ENCODE assay signal across 32 cellular contexts in genomic region chr19:3207466-3208242, GRCh38. TPM values are rescaled to one million over a fixed set of nuclear protein-coding genes. Genes with fewer than 3 reads are reported as not detected.
DNase-seq lines count a peak whose midpoint lies in the region; ATAC-seq, FAIRE-seq and TF ChIP-seq lines count a peak whose summit lies in the region.
"Had no signal": no experiment of that assay in that cellular context is flagged by ENCODE, and none has a peak within 500 bp of the region (broad histone marks: within the 10 kb centered on the region; RNA-seq: fewer than 3 reads in every experiment).

No MANE protein-coding gene starts in this region.

- WGBS in SK-N-SH (ENCODE audit: low lambda C conversion rate) = 90% methylated on average over 24 of the region's 43 CpGs
- 84% methylated on average over 32 of the region's 43 CpGs for WGBS in K562 (ENCODE audit: insufficient coverage, low coverage, missing lambda C conversion rate)
- 90% methylated on average over 39 of the region's 43 CpGs for WGBS in prostate gland

- H3K79me2 ChIP-seq in SK-N-SH (ENCODE audit: insufficient read depth) (no peaks in the 10 kb centered on the region), K562 (ENCODE audit: control insufficient read depth, insufficient read depth, low read length) (no peaks in the 10 kb centered on the region)

- TF ChIP-seq RAD21 in SK-N-SH (IDR thresholded peaks at IDR 0.05; ENCODE audit: low read length) (no peak), K562 (CRISPR knock-in tag; conservative IDR thresholded peaks at IDR 0.05 in 1 of 2, IDR thresholded peaks at IDR 0.05 in 1 of 2) (no peak)

- H3K9me2 ChIP-seq in SK-N-SH = no peaks in the 10 kb centered on the region

- intact Hi-C loops in K562 (cut with micrococcal nuclease) = no loop called here
- intact Hi-C loops in prostate gland (cut with DNase I) = no loop called here

- no peak overlapping the region for H3K4me2 ChIP-seq in SK-N-SH
- no peak overlapping the region for H3K4me2 ChIP-seq in K562 (ENCODE audit: insufficient read depth, low read length)

- TF ChIP-seq CTCF in SK-N-SH (IDR thresholded peaks at IDR 0.05) (no peak), K562 (IDR thresholded peaks at IDR 0.05 in 2 of 3, conservative IDR thresholded peaks at IDR 0.05 in 1 of 3; ENCODE audit: insufficient read depth in 2 of 3, low read depth in 1 of 3, low read length in 3 of 3) (no peak), prostate gland (IDR thresholded peaks at IDR 0.05) (no peak)

- H3K4me1 ChIP-seq in SK-N-SH (ENCODE audit: control insufficient read depth in 1 of 2, insufficient read depth in 2 of 2, low read depth in 1 of 2, low read length in 1 of 2) (no peaks in the 10 kb centered on the region), K562 (replicated peaks in 1 of 2; ENCODE audit: control insufficient read depth in 2 of 2, insufficient read depth in 2 of 2, low read length in 2 of 2) (peaks cover 0 to 56% of the 10 kb centered on the region in 2 experiments; a peak in 2 of 5 replicates), prostate gland (replicated peaks) (no peaks in the 10 kb centered on the region)
- H3K4me1 ChIP-seq: body of pancreas, testis had no signal

- H3K27ac ChIP-seq in SK-N-SH (ENCODE audit: low read depth in 2 of 2, low read length in 1 of 2) (no peak overlapping the region), K562 (ENCODE audit: extremely low read depth, low read depth, low read length) (no peak overlapping the region), prostate gland (no peak overlapping the region)
- H3K27ac ChIP-seq: body of pancreas, testis, VCaP had no signal

- no peaks in the 10 kb centered on the region for H3F3A ChIP-seq in SK-N-SH (replicated peaks; ENCODE audit: insufficient read depth)

- H3K27me3 ChIP-seq in SK-N-SH (ENCODE audit: insufficient read depth) (no peaks in the 10 kb centered on the region), K562 (ENCODE audit: control insufficient read depth in 2 of 2, insufficient read depth in 2 of 2, low read length in 2 of 2) (no peaks in the 10 kb centered on the region), prostate gland (replicated peaks; ENCODE audit: insufficient read depth) (no peaks in the 10 kb centered on the region)
- H3K27me3 ChIP-seq: body of pancreas, testis had no signal

- DNase-seq in SK-N-SH (peak; percentile 51), NCI-H69 (lab: John Stamatoyannopoulos, UW) (peak; percentile 16), K562 (ENCODE audit: extremely low read depth in 1 of 4, low spot score in 3 of 4) (peak; percentile 60 to 72 (median 66)), amygdala (lab: John Stamatoyannopoulos, UW) (no peak), prostate gland (ENCODE audit: low spot score) (no peak)
- DNase-seq in stimulated activated CD4-positive, alpha-beta T cell treated with anti-CD3 and anti-CD28 coated beads, Interleukin-12 subunit alpha, Interleukin-12 subunit beta, amount 100 ng/mL, for 4 hours = no peak
- DNase-seq: activated CD4-positive, alpha-beta T cell treated with anti-CD3 and anti-CD28 coated beads, Interleukin-2, amount 10 ng/mL, durations not matched to agents 24 days and 14 days; activated gamma-delta T cell treated with Interleukin-2 at 50 U/mL for 16 hours; activated T-cell treated with anti-CD3 and anti-CD28 coated beads, Interleukin-2, amount 50 U/mL, for 24 hours; body of pancreas; GF-D8; HFFc6; islet precursor cell; left ventricle myocardium superior; midbrain; naive thymus-derived CD4-positive, alpha-beta T cell; NCI-H1105; NCI-H2029 treated with DMSO at 0.1 percent for 48 hours; NCI-H226; occipital lobe; RPMI8226; stimulated activated naive CD8-positive, alpha-beta T cell treated with anti-CD3 and anti-CD28 coated beads, Interleukin-15, Interleukin-2, amounts not matched to agents 100 U/mL and 50 U/mL, for 24 hours; testis had no signal

- H4K20me1 ChIP-seq in SK-N-SH (ENCODE audit: insufficient read depth) (0 out of 2 replicates have a peak, but pooled peaks cover 5% of the 10 kb centered on the region), K562 (replicated peaks; ENCODE audit: control insufficient read depth, insufficient read depth, low read length) (0 out of 2 replicates have a peak, but pooled peaks cover 10% of the 10 kb centered on the region)

- no peaks in the 10 kb centered on the region for H3K9me3 ChIP-seq in SK-N-SH
- H3K9me3 ChIP-seq in K562 (replicated peaks; ENCODE audit: control insufficient read depth, insufficient read depth, low read depth, low read length) = no peaks in the 10 kb centered on the region
- no peaks in the 10 kb centered on the region for H3K9me3 ChIP-seq in prostate gland
- H3K9me3 ChIP-seq: body of pancreas, testis had no signal

- ATAC-seq in SK-N-SH treated with all-trans-retinoic acid at 6 μM for 48 hours (no peak), K562 (peak; percentile 75), HG02610 (IDR thresholded peaks at IDR 0.05; ENCODE audit: unreplicated experiment) (no peak)
- ATAC-seq: body of pancreas; left ventricle myocardium superior; naive thymus-derived CD4-positive, alpha-beta T cell; stimulated activated naive CD8-positive, alpha-beta T cell treated with anti-CD3 and anti-CD28 coated beads, Interleukin-15, Interleukin-2, amounts not matched to agents 100 U/mL and 50 U/mL, for 24 hours had no signal

- CTCF ChIA-PET in SK-N-SH (lab: Yijun Ruan, JAX) (interaction anchor here (1.1 to 1.4 kb wide), 2 partner anchors 17 to 257 kb away, joined by 3 to 4 read pairs; partner anchors contain the start of gene CELF5), K562 (lab: Yijun Ruan, JAX; ENCODE audit: low intra/inter-chr PET ratio) (no interaction called here)

- in situ Hi-C loops in K562 (cut with MboI) = no loop called here

- TSS peak; percentile 30 for BruUV-seq in K562 (replicated peaks; lab: Mats Ljungman, UMichigan)

- no peak overlapping the region for H3K9ac ChIP-seq in SK-N-SH
- no peak overlapping the region; a peak in 1 of 4 replicates for H3K9ac ChIP-seq in K562 (ENCODE audit: insufficient read depth in 1 of 2, low read depth in 2 of 2, low read length in 2 of 2)

- TF ChIP-seq EP300 in SK-N-SH (IDR thresholded peaks at IDR 0.05; ENCODE audit: borderline replicate concordance in 1 of 2, low read depth in 1 of 2, low read length in 1 of 2) = no peak
- no peak for TF ChIP-seq EP300 in K562 (IDR thresholded peaks at IDR 0.05; ENCODE audit: low read length)

- TF ChIP-seq POLR2A in K562 (conservative IDR thresholded peaks at IDR 0.05) (no peak), prostate gland (IDR thresholded peaks at IDR 0.05) (no peak)

- H3K4me3 ChIP-seq in SK-N-SH (ENCODE audit: low read depth in 2 of 2, low read length in 1 of 2) = no peak overlapping the region
- no peak overlapping the region for H3K4me3 ChIP-seq in K562
- H3K4me3 ChIP-seq in prostate gland = no peak overlapping the region
- H3K4me3 ChIP-seq: body of pancreas, testis had no signal

- H3K9me1 ChIP-seq in K562 (ENCODE audit: control insufficient read depth, insufficient read depth, low read length) = peaks cover 3% of the 10 kb centered on the region

- H3K36me3 ChIP-seq in SK-N-SH (replicated peaks in 1 of 2; ENCODE audit: control insufficient read depth in 1 of 2, insufficient read depth in 2 of 2, low read length in 1 of 2) = peaks cover 5 to 30% of the 10 kb centered on the region in 2 experiments
- peaks cover 58% of the 10 kb centered on the region; the same call in 2 of the 3 replicates for H3K36me3 ChIP-seq in K562 (ENCODE audit: control insufficient read depth, insufficient read depth, low read length)
- H3K36me3 ChIP-seq in prostate gland = peaks cover 3 to 19% of the 10 kb centered on the region in 2 donors

- H2AFZ ChIP-seq in SK-N-SH (ENCODE audit: low read depth) (no peak overlapping the region), K562 (ENCODE audit: low read depth, low read length) (no peak overlapping the region)

- POLR2A ChIA-PET in SK-N-SH (lab: Yijun Ruan, JAX) (no interaction called here), K562 (lab: Yijun Ruan, JAX) (interaction anchor here (1.1 kb wide), 1 partner anchor 9 kb away, joined by 3 read pairs; no protein-coding TSS in a partner anchor)

- FAIRE-seq in K562 (lab: Jason Lieb, UNC) = no peak
- FAIRE-seq: A204.1, endothelial cell of umbilical vein, urothelium cell line had no signal

RNA-seq across cellular contexts. Expression of gene CELF5, which starts 16.8 kb away (rescaled TPM):
- polyA plus RNA-seq in SK-N-SH (2012; rRNA removed) = 0.33 and 0.57 TPM in 2 replicates
- 0.27 and 0.42 TPM in 2 replicates for polyA plus RNA-seq in SK-N-SH (2012; cell fraction: cytosol; rRNA removed)
- 1.5 and 3.5 TPM in 2 replicates for polyA plus RNA-seq in SK-N-SH (2012; cell fraction: nucleus; rRNA removed)
- 0.18 and 0.69 TPM in 2 replicates for total RNA-seq in K562 (2011; cell fraction: chromatin; rRNA removed; ENCODE audit: low replicate concordance)
- total RNA-seq in K562 (2011; cell fraction: nucleolus; rRNA removed) = 0.50 and 0.53 TPM in 2 replicates
- total RNA-seq in K562 (2011; cell fraction: nucleoplasm; rRNA removed) = 0.81 and 0.99 TPM in 2 replicates
- 0.05 and 0.73 TPM in 2 replicates for total RNA-seq in K562 (2014; rRNA removed)
- total RNA-seq in K562 (2014; rRNA removed; fragmentation: Illumina TruSeq; extraction: Trizol) = 0.07 and 0.26 TPM in 2 replicates
- total RNA-seq in K562 (2015; rRNA removed; fragmentation: Illumina TruSeq; extraction: Trizol) = 0.36 and 0.41 TPM in 2 replicates
- 0.29 and 0.49 TPM in 2 replicates for total RNA-seq in K562 (2021)
- 0.28 and 0.38 TPM in 2 replicates for polyA plus RNA-seq in K562 (2011; rRNA removed)
- 0.21 and 0.25 TPM in 2 replicates for polyA plus RNA-seq in K562 (2011; cell fraction: cytosol; rRNA removed)
- 1.4 and 2.7 TPM in 2 replicates for polyA plus RNA-seq in K562 (2011; cell fraction: nucleus; rRNA removed)
- 0.52 and 0.54 TPM in 2 replicates for polyA plus RNA-seq in K562 (2012)
- 0.22 and 0.39 TPM in 2 replicates for polyA plus RNA-seq in K562 (2014; fragmentation: Illumina TruSeq; extraction: Trizol)
- under 1 TPM; 0.01 to 0.07 TPM for polyA plus RNA-seq in K562 (2014; fragmentation: Nextera tagmentation; extraction: Ambion mirVana)
- polyA plus RNA-seq in K562 (2014; rRNA removed) = 0.27 and 0.56 TPM in 2 replicates
- 0.18 and 0.30 TPM in 2 replicates for polyA minus RNA-seq in K562 (2011; rRNA and poly(A)+ RNA removed)
- polyA minus RNA-seq in K562 (2011; cell fraction: cytosol; rRNA and poly(A)+ RNA removed) = not detected in 2 replicates
- polyA minus RNA-seq in K562 (2011; cell fraction: nucleus; rRNA and poly(A)+ RNA removed) = 0.27 and 0.44 TPM in 2 replicates
- total RNA-seq in prostate gland = under 1 TPM; 0.36 to 0.80 TPM
- total RNA-seq: endothelial cell of umbilical vein, left ventricle myocardium superior, M059J, skeletal muscle tissue had no signal
- polyA plus RNA-seq: endothelial cell of umbilical vein; IgD-negative memory B cell; naive thymus-derived CD4-positive, alpha-beta T cell had no signal

RNA-seq across cellular contexts. Expression of gene NCLN, which starts 21.9 kb away (rescaled TPM):
- polyA plus RNA-seq in SK-N-SH (2012; rRNA removed) (67.0 and 69.0 TPM in 2 replicates), K562 (2011; rRNA removed) (39.6 and 55.9 TPM in 2 replicates), K562 (2014; fragmentation: Illumina TruSeq; extraction: Trizol) (25.6 and 56.1 TPM in 2 replicates), K562 (2014; fragmentation: Nextera tagmentation; extraction: Ambion mirVana) (1 to 10 TPM; 3.8 to 5.9 TPM), K562 (2014; rRNA removed) (58.0 and 62.8 TPM in 2 replicates)
- polyA plus RNA-seq in SK-N-SH (2012; cell fraction: cytosol; rRNA removed) = 23.8 and 45.1 TPM in 2 replicates
- 131 and 133 TPM in 2 replicates for polyA plus RNA-seq in SK-N-SH (2012; cell fraction: nucleus; rRNA removed)
- total RNA-seq in K562 (2011; cell fraction: chromatin; rRNA removed; ENCODE audit: low replicate concordance) = 48.8 and 166 TPM in 2 replicates
- 171 and 189 TPM in 2 replicates for total RNA-seq in K562 (2011; cell fraction: nucleolus; rRNA removed)
- total RNA-seq in K562 (2011; cell fraction: nucleoplasm; rRNA removed) = 87.3 and 91.6 TPM in 2 replicates
- total RNA-seq in K562 (2014; rRNA removed) (49.3 and 79.1 TPM in 2 replicates), K562 (2014; rRNA removed; fragmentation: Illumina TruSeq; extraction: Trizol) (11.6 and 20.2 TPM in 2 replicates), K562 (2015; rRNA removed; fragmentation: Illumina TruSeq; extraction: Trizol) (39.7 and 47.4 TPM in 2 replicates), K562 (2021) (120 and 126 TPM in 2 replicates), prostate gland (10 to 100 TPM; 48.6 to 68.5 TPM)
- polyA plus RNA-seq in K562 (2011; cell fraction: cytosol; rRNA removed) = 53.3 and 119 TPM in 2 replicates
- polyA plus RNA-seq in K562 (2011; cell fraction: nucleus; rRNA removed) = 113 and 190 TPM in 2 replicates
- polyA plus RNA-seq in K562 (2012) = 69.1 and 86.6 TPM in 2 replicates
- 11.0 and 30.4 TPM in 2 replicates for polyA minus RNA-seq in K562 (2011; rRNA and poly(A)+ RNA removed)
- 50.3 and 58.3 TPM in 2 replicates for polyA minus RNA-seq in K562 (2011; cell fraction: cytosol; rRNA and poly(A)+ RNA removed)
- polyA minus RNA-seq in K562 (2011; cell fraction: nucleus; rRNA and poly(A)+ RNA removed) = 23.9 and 31.8 TPM in 2 replicates

RNA-seq across cellular contexts. Expression of gene S1PR4, which starts 29.1 kb away (rescaled TPM):
- polyA plus RNA-seq in SK-N-SH (2012; rRNA removed) (not detected in 2 replicates), K562 (2011; rRNA removed) (not detected in 2 replicates), K562 (2014; fragmentation: Illumina TruSeq; extraction: Trizol) (not detected in 2 replicates), K562 (2014; fragmentation: Nextera tagmentation; extraction: Ambion mirVana) (not detected), K562 (2014; rRNA removed) (0.07 TPM in 1 of 2 replicates, not detected in the other)
- polyA plus RNA-seq in SK-N-SH (2012; cell fraction: cytosol; rRNA removed) = not detected in 2 replicates
- 0.18 and 0.27 TPM in 2 replicates for polyA plus RNA-seq in SK-N-SH (2012; cell fraction: nucleus; rRNA removed)
- not detected in 2 replicates for total RNA-seq in K562 (2011; cell fraction: chromatin; rRNA removed; ENCODE audit: low replicate concordance)
- total RNA-seq in K562 (2011; cell fraction: nucleolus; rRNA removed) = not detected in 2 replicates
- total RNA-seq in K562 (2011; cell fraction: nucleoplasm; rRNA removed) = not detected in 2 replicates
- total RNA-seq in K562 (2014; rRNA removed) (not detected in 2 replicates), K562 (2014; rRNA removed; fragmentation: Illumina TruSeq; extraction: Trizol) (not detected in 2 replicates), K562 (2015; rRNA removed; fragmentation: Illumina TruSeq; extraction: Trizol) (not detected in 2 replicates), K562 (2021) (0.18 and 0.27 TPM in 2 replicates), prostate gland (1 to 10 TPM in 1 of 2 donors, under 1 TPM in 1; 0.14 to 1.5 TPM)
- 0.04 TPM in 1 of 2 replicates, not detected in the other for polyA plus RNA-seq in K562 (2011; cell fraction: cytosol; rRNA removed)
- polyA plus RNA-seq in K562 (2011; cell fraction: nucleus; rRNA removed) = 0.08 and 0.53 TPM in 2 replicates
- polyA plus RNA-seq in K562 (2012) = not detected in 2 replicates
- polyA minus RNA-seq in K562 (2011; rRNA and poly(A)+ RNA removed) = not detected in 2 replicates
- polyA minus RNA-seq in K562 (2011; cell fraction: cytosol; rRNA and poly(A)+ RNA removed) = not detected in 2 replicates
- polyA minus RNA-seq in K562 (2011; cell fraction: nucleus; rRNA and poly(A)+ RNA removed) = 0.13 TPM in 1 of 2 replicates, not detected in the other
- total RNA-seq: HFFc6, M059J had no signal

Comparison
In these comparisons a context has a peak if more than half of its experiments do, and no peak if none do; other contexts are left out.
1. DNase-seq: peak in SK-N-SH (single experiment), NCI-H69 (single experiment) and K562 (4 of 4); none in stimulated activated CD4-positive, alpha-beta T cell treated with anti-CD3 and anti-CD28 coated beads, Interleukin-12 subunit alpha, Interleukin-12 subunit beta, amount 100 ng/mL, for 4 hours (single experiment), amygdala (0 of 56) and prostate gland (single experiment).
2. Of the 27 proteins assayed by ChIP-seq in both K562 and SK-N-SH: peak only in K562: USF2 and ZBTB33; only in SK-N-SH: none; in both: USF1; in neither: 24.